8 cellular contexts compared by ENCODE assay signal in genomic region chr5:32020271-32020670, GRCh38.
DNase-seq lines count a peak whose midpoint lies in the region; ATAC-seq and TF ChIP-seq lines count a peak whose summit lies in the region.

No MANE protein-coding gene starts in this region.

- H2BK120ac ChIP-seq in IMR-90 (ENCODE audit: low read depth, low read length) = no peak overlapping the region

- no CpG with 5 or more reads among the region's 4 CpGs for WGBS in IMR-90 (ENCODE audit: extremely low coverage in 2 of 2, insufficient read length in 1 of 2), 2 experiments
- 57 to 79% methylated on average over 4 of the region's 4 CpGs for WGBS in sigmoid colon, 2 donors

- intact Hi-C loops in IMR-90 (cut with micrococcal nuclease) (no loop called here), colonic mucosa (cut with DNase I) (no loop called here), sigmoid colon (cut with DNase I) (no loop called here)

- no peak overlapping the region for H2BK20ac ChIP-seq in IMR-90 (ENCODE audit: low read depth, low read length)

- H4K91ac ChIP-seq in IMR-90 (ENCODE audit: insufficient read depth, low read depth, low read length) = no peak overlapping the region

- H3K14ac ChIP-seq in IMR-90 (replicated peaks; ENCODE audit: low read depth, low read length) = no peak overlapping the region

- H3K36me3 ChIP-seq in IMR-90 (ENCODE audit: control insufficient read depth, insufficient read depth, low read length) (no peaks in the 10 kb centered on the region), colonic mucosa (no peaks in the 10 kb centered on the region), sigmoid colon (no peaks in the 10 kb centered on the region)

- H3K9me3 ChIP-seq in IMR-90 (ENCODE audit: control insufficient read depth, insufficient read depth, low read length) (no peaks in the 10 kb centered on the region), colonic mucosa (no peaks in the 10 kb centered on the region), sigmoid colon (no peaks in the 10 kb centered on the region)

- H3K56ac ChIP-seq in IMR-90 (ENCODE audit: extremely low read depth, insufficient read depth, low read length) = no peak overlapping the region

- no peaks in the 10 kb centered on the region for H3K9me1 ChIP-seq in IMR-90 (ENCODE audit: insufficient read depth, low read length)

- H3K4me1 ChIP-seq in IMR-90 (ENCODE audit: control insufficient read depth, insufficient read depth, low read length) (peaks cover 3% of the 10 kb centered on the region; the same call in 1 of the 2 replicates), colonic mucosa (no peaks in the 10 kb centered on the region), sigmoid colon (peaks cover 0 to 12% (median 9%) of the 10 kb centered on the region in 4 donors)

- TF ChIP-seq POLR2A in IMR-90 (IDR thresholded peaks at IDR 0.05; ENCODE audit: low read depth, low read length) (no peak), sigmoid colon (IDR thresholded peaks at IDR 0.05) (no peak)

- H2AK5ac ChIP-seq in IMR-90 (ENCODE audit: low read depth, low read length) = no peak overlapping the region

- H2BK5ac ChIP-seq in IMR-90 (ENCODE audit: low read depth, low read length, poor library complexity, severe bottlenecking) = no peak overlapping the region

- H3K18ac ChIP-seq in IMR-90 (ENCODE audit: low read depth, low read length) = no peak overlapping the region

- peaks cover 18% of the 10 kb centered on the region for H3K27me3 ChIP-seq in IMR-90 (ENCODE audit: control insufficient read depth, insufficient read depth, low read length)
- H3K27me3 ChIP-seq in colonic mucosa = no peaks in the 10 kb centered on the region
- no peaks in the 10 kb centered on the region for H3K27me3 ChIP-seq in sigmoid colon

- no peak for TF ChIP-seq EP300 in sigmoid colon (IDR thresholded peaks at IDR 0.05)

- TF ChIP-seq CTCF in IMR-90 (conservative IDR thresholded peaks at IDR 0.05; ENCODE audit: low read depth, low read length) (no peak), coronary artery (IDR thresholded peaks at IDR 0.05) (no peak), colonic mucosa (IDR thresholded peaks at IDR 0.05) (no peak), sigmoid colon (IDR thresholded peaks at IDR 0.05) (no peak)

- in situ Hi-C loops in IMR-90 (cut with MboI; ENCODE audit: low sequenced_read_pairs) = no loop called here

- no peaks in the 10 kb centered on the region for H4K20me1 ChIP-seq in IMR-90 (ENCODE audit: insufficient read depth, low read length)

- TF ChIP-seq RAD21 in IMR-90 (IDR thresholded peaks at IDR 0.05; ENCODE audit: low read length) = no peak

- no peak overlapping the region for H2AFZ ChIP-seq in IMR-90 (replicated peaks; ENCODE audit: low read length, poor library complexity)

- POLR2A ChIA-PET in IMR-90 (lab: Charles Lee; ENCODE audit: unreplicated experiment) = no interaction called here

- no TSS peak for BruUV-seq in IMR-90 (replicated peaks; lab: Mats Ljungman, UMichigan)

- ATAC-seq in GM18511 (IDR thresholded peaks at IDR 0.05; ENCODE audit: unreplicated experiment) = peak; percentile 91
- ATAC-seq in GM21529 (IDR thresholded peaks at IDR 0.05; ENCODE audit: unreplicated experiment) = peak; percentile 93
- ATAC-seq in IMR-90 (ENCODE audit: low read depth) = no peak

- no peak overlapping the region for H3K9ac ChIP-seq in IMR-90 (ENCODE audit: low read depth, low read length)
- no peak overlapping the region for H3K9ac ChIP-seq in colonic mucosa (ENCODE audit: low read depth in 2 of 2, low read length in 2 of 2)

- no peak overlapping the region for H2BK15ac ChIP-seq in IMR-90 (ENCODE audit: low read depth, low read length)

- H2AK9ac ChIP-seq in IMR-90 (replicated peaks; ENCODE audit: low read depth, low read length, poor library complexity) = no peak overlapping the region

- DNase-seq in IMR-90 (no peak), germinal center (ENCODE audit: low spot score) (peak; percentile 26), coronary artery (ENCODE audit: low spot score) (no peak), AG08395 (ENCODE audit: low spot score) (no peak), colonic mucosa (no peak), sigmoid colon (no peak)

- dilution Hi-C loops in IMR-90 (cut with HindIII; ENCODE audit: low sequenced_read_pairs, unreplicated experiment) = no loop called here

- no peak overlapping the region for H3K23ac ChIP-seq in IMR-90 (ENCODE audit: low read depth, low read length)

- H3K79me1 ChIP-seq in IMR-90 (ENCODE audit: low read depth in 1 of 2, low read length in 2 of 2) = no peaks in the 10 kb centered on the region

- peak overlapping the region; percentile 53; the same call in 1 of the 2 replicates for H3K4me2 ChIP-seq in IMR-90 (ENCODE audit: low read depth, low read length)

- H3K27ac ChIP-seq in IMR-90 (ENCODE audit: insufficient read depth, low read length) = no peak overlapping the region
- peak overlapping the region in 1 of 2 donors; percentile 26 for H3K27ac ChIP-seq in coronary artery
- H3K27ac ChIP-seq in colonic mucosa = no peak overlapping the region
- H3K27ac ChIP-seq in sigmoid colon = peak overlapping the region in 1 of 4 donors; percentile 17

- H3K4ac ChIP-seq in IMR-90 (ENCODE audit: low read depth, low read length) = no peak overlapping the region

- no peak overlapping the region for H4K5ac ChIP-seq in IMR-90 (ENCODE audit: low read depth, low read length)

- no peak overlapping the region for H4K8ac ChIP-seq in IMR-90 (ENCODE audit: low read depth in 2 of 2, low read length in 2 of 2)

- H3K4me3 ChIP-seq in IMR-90 (ENCODE audit: insufficient read depth, low read depth, low read length) (peak overlapping the region; percentile 23; the same call in 1 of the 2 replicates), coronary artery (no peak overlapping the region), colonic mucosa (no peak overlapping the region), sigmoid colon (no peak overlapping the region)

- CTCF ChIA-PET in IMR-90 (lab: Yijun Ruan, JAX) = no interaction called here

TF ChIP-seq in IMR-90, 13 proteins besides CTCF, POLR2A, EP300 and RAD21:
- TF ChIP-seq NFE2L2 (IDR thresholded peaks at IDR 0.05; ENCODE audit: low read depth, low read length) (no peak), MAFK (IDR thresholded peaks at IDR 0.05; ENCODE audit: low read depth, low read length) (no peak), MAZ (IDR thresholded peaks at IDR 0.05; ENCODE audit: borderline replicate concordance, low read depth, low read length) (no peak), FOS (IDR thresholded peaks at IDR 0.05; ENCODE audit: low read depth, low read length) (no peak), RFX5 (IDR thresholded peaks at IDR 0.05; ENCODE audit: low read depth, low read length) (no peak)
TF ChIP-seq in IMR-90: peak in this region for 0.
